9 cellular contexts compared by ENCODE assay signal in the genomic region with DNA sequence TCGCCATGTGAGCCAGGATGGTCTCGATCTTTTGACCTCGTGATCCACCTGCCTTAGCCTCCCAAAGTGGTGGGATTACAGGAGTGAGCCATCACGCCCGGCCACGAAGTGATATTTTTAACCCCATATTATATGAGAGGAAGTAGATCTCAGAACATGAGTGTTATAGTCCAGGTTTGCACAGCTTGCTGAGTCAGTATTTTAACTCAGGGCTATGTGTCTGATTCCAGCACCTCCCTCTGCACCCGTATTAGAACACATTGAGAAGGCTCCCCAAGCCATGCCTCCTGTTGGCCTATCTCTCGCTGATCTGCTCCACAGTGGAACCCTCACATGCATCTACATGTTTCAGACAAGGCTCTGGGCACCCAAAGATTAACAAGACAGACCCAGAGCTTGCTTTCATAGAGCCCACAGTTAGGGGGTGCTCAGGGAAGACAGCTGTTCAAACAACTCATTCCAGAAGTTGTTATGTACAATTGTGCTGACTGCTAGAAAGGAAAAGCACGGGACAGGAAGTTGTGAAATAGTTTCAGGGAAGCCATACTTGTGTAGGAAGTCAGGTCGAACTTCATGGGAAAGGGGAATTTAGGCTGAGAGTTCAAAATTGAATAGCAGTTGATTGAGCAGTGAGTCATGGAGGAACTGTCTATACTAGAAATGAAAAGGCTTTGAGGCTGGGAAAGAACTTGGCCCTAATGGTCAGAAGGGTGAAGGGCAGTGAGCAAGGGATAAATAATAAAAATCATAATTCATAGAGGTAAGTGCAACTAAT. TPM values are rescaled to one million over a fixed set of nuclear protein-coding genes. Genes with fewer than 3 reads are reported as not detected.
DNase-seq lines count a peak whose midpoint lies in the region; ATAC-seq and TF ChIP-seq lines count a peak whose summit lies in the region.
"Had no signal": no experiment of that assay in that cellular context is flagged by ENCODE, and none has a peak within 500 bp of the region (broad histone marks: within the 10 kb centered on the region; RNA-seq: fewer than 3 reads in every experiment).

No MANE protein-coding gene starts in this region.

- peaks cover 11% of the 10 kb centered on the region for H3K4me1 Mint-ChIP-seq in CD8-positive, alpha-beta T cell (ENCODE audit: low read depth)

- no peaks in the 10 kb centered on the region for H3K27me3 ChIP-seq in SJCRH30
- H3K27me3 ChIP-seq in CD8-positive, alpha-beta T cell (ENCODE audit: insufficient read depth, low read length): no peaks in the 10 kb centered on the region

- no peak overlapping the region for H3K4me3 Mint-ChIP-seq in CD8-positive, alpha-beta T cell
- H3K4me3 Mint-ChIP-seq: T-helper 17 cell had no signal

- DNase-seq in GM12865 (ENCODE audit: low read depth): peak; percentile 9
- peak; percentile 38 to 71 for DNase-seq in SJCRH30
- DNase-seq in fibroblast of villous mesenchyme (ENCODE audit: low read depth): peak; percentile 83
- DNase-seq in pulmonary artery endothelial cell (ENCODE audit: low read depth, low spot score): peak; percentile 83
- DNase-seq in CD8-positive, alpha-beta T cell: no peak
- DNase-seq in NCI-H2029 (lab: John Stamatoyannopoulos, UW): no peak
- DNase-seq: T-helper 17 cell had no signal

- peak overlapping the region; percentile 40 for H3K27ac ChIP-seq in SJCRH30
- no peak overlapping the region for H3K27ac ChIP-seq in CD8-positive, alpha-beta T cell (ENCODE audit: low read depth, low read length)

- TF ChIP-seq CTCF in GM12865 (IDR thresholded peaks at IDR 0.05; ENCODE audit: insufficient read depth, low read depth, low read length, missing control alignments) (no peak), fibroblast of villous mesenchyme (IDR thresholded peaks at IDR 0.05; ENCODE audit: insufficient read depth, low read depth, low read length) (no peak)
- TF ChIP-seq CTCF in CD8-positive, alpha-beta T cell (IDR thresholded peaks at IDR 0.05): no peak

- no peaks in the 10 kb centered on the region for H3K36me3 ChIP-seq in SJCRH30
- H3K36me3 ChIP-seq in CD8-positive, alpha-beta T cell (ENCODE audit: insufficient read depth, low read length): no peaks in the 10 kb centered on the region

- intact Hi-C loops in CD8-positive, alpha-beta T cell (cut with DNase I, micrococcal nuclease): loop anchor here in 1 of 2 experiments (2.0 kb wide), 1 partner anchor 69 kb away; no protein-coding TSS in a partner anchor

- TF ChIP-seq POLR2A in GM18505 (IDR thresholded peaks at IDR 0.05; ENCODE audit: borderline replicate concordance, extremely low read depth, insufficient read depth, insufficient read length): no peak

- H3K4me3 ChIP-seq in GM12865 (ENCODE audit: low read depth, low read length): no peak overlapping the region
- H3K4me3 ChIP-seq in SJCRH30: no peak overlapping the region
- no peak overlapping the region for H3K4me3 ChIP-seq in fibroblast of villous mesenchyme (ENCODE audit: low read depth, low read length)
- H3K4me3 ChIP-seq in CD8-positive, alpha-beta T cell (ENCODE audit: low read depth, low read length): no peak overlapping the region

- no peaks in the 10 kb centered on the region for H3K36me3 Mint-ChIP-seq in CD8-positive, alpha-beta T cell

- no peaks in the 10 kb centered on the region for H3K9me3 ChIP-seq in SJCRH30 (replicated peaks)
- no peaks in the 10 kb centered on the region for H3K9me3 ChIP-seq in CD8-positive, alpha-beta T cell (ENCODE audit: low read length)

- H3K27me3 Mint-ChIP-seq in CD8-positive, alpha-beta T cell (ENCODE audit: low read depth): peaks cover 3% of the 10 kb centered on the region

- CTCF ChIA-PET in CD8-positive, alpha-beta T cell (lab: Charles Lee): interaction anchor here (0.6 to 1.8 kb wide), 5 partner anchors 11 to 90 kb away, joined by 3 to 6 read pairs (median 4); no protein-coding TSS in a partner anchor

- no peak overlapping the region for H3K27ac Mint-ChIP-seq in CD8-positive, alpha-beta T cell
- H3K27ac Mint-ChIP-seq: T-helper 17 cell had no signal

- H3K9me3 Mint-ChIP-seq in CD8-positive, alpha-beta T cell: no peaks in the 10 kb centered on the region

- ATAC-seq in CD8-positive, alpha-beta T cell: no peak
- ATAC-seq in HG03097 (IDR thresholded peaks at IDR 0.05; ENCODE audit: low FRiP score, unreplicated experiment) (no peak), GM18505 (IDR thresholded peaks at IDR 0.05; ENCODE audit: unreplicated experiment) (no peak)
- ATAC-seq: T-helper 17 cell had no signal

- H3K4me1 ChIP-seq in SJCRH30: peaks cover 12% of the 10 kb centered on the region
- H3K4me1 ChIP-seq in CD8-positive, alpha-beta T cell (ENCODE audit: insufficient read depth, low read length): no peaks in the 10 kb centered on the region

- POLR2A ChIA-PET in CD8-positive, alpha-beta T cell (lab: Charles Lee): interaction anchor here (0.8 kb wide), 1 partner anchor 41 kb away, joined by 3 read pairs; no protein-coding TSS in a partner anchor

RNA-seq across cellular contexts. Expression of a gene that starts 49.3 kb away (rescaled TPM):
- total RNA-seq in SJCRH30 (2014; rRNA removed; shearing (Covaris generic)): 30.4 and 38.5 TPM in 2 replicates
- total RNA-seq in fibroblast of villous mesenchyme (32.5 and 48.8 TPM in 2 replicates), pulmonary artery endothelial cell (45.5 and 75.0 TPM in 2 replicates)
- 1 to 10 TPM; 7.4 to 9.6 TPM for total RNA-seq in CD8-positive, alpha-beta T cell

Comparison
In these comparisons a context has a peak if more than half of its experiments do, and no peak if none do; other contexts are left out.
1. DNase-seq: peak in GM12865 (single experiment), SJCRH30 (2 of 2), fibroblast of villous mesenchyme (single experiment) and pulmonary artery endothelial cell (single experiment); none in CD8-positive, alpha-beta T cell (0 of 7) and NCI-H2029 (single experiment).